Comparison of ENCODE assay signal across 14 cellular contexts in the genomic region with DNA sequence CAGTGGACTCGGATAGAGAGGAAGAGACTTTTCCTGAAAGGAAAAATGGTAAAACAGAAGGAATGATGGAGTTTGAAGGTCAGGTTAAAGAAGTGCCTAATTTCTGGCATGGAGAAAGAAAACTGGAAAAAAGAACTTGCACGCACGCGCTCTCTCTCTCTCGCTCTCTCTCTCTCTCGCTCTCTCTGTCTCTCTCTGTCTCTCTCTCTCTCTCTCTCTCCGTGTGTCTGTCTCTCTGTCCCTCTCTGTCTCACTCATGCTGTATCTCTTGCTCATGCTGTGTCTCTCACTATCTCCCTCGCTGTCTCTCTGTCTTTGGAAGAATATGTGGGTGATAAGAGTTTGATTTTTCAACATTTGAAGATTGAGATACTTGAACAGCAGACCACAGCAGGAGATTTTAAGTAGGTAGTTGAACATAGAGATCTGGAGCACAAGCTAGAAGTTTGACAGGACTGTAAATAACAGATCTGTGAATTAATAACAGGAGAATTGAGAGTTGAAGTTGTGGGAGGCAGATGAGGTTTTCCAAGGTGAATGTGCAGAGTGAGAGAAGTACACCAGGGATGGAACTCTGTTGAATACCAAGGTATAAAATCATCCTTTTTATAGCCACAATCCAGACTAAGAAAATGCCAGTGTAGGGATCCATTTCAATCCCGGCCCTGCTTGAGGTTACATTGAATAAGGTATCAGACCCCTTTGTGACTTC. TPM values are rescaled to one million over a fixed set of nuclear protein-coding genes. Genes with fewer than 3 reads are reported as not detected.
A peak's percentile ranks its signal among the peaks of the same experiment; 100 is the strongest.
DNase-seq lines count a peak whose midpoint lies in the region; ATAC-seq and TF ChIP-seq lines count a peak whose summit lies in the region.
"Had no signal": no experiment of that assay in that cellular context is flagged by ENCODE, and none has a peak within 500 bp of the region (broad histone marks: within the 10 kb centered on the region; RNA-seq: fewer than 3 reads in every experiment).

No MANE protein-coding gene starts in this region.

- H4K20me1 ChIP-seq in mammary epithelial cell (ENCODE audit: insufficient read depth, low read length) = no peaks in the 10 kb centered on the region

- CTCF ChIA-PET in HEK293 (lab: Yijun Ruan, JAX) = interaction anchor here (1.4 kb wide), 1 partner anchor 157 kb away, joined by 4 read pairs; no protein-coding TSS in a partner anchor
- CTCF ChIA-PET in mammary epithelial cell (lab: Charles Lee; ENCODE audit: low non-redundant PET) = no interaction called here

- H3K9me3 ChIP-seq in HEK293 (ENCODE audit: control insufficient read depth, insufficient read depth, low read depth, low read length) = no peaks in the 10 kb centered on the region
- H3K9me3 ChIP-seq in mammary epithelial cell (replicated peaks; ENCODE audit: insufficient read depth, low read length) = no peaks in the 10 kb centered on the region
- H3K9me3 ChIP-seq: tibial artery had no signal

- no peak overlapping the region for H3K4me2 ChIP-seq in mammary epithelial cell (ENCODE audit: insufficient read depth, low read depth, low read length)

- no peak overlapping the region for H2AFZ ChIP-seq in mammary epithelial cell (ENCODE audit: low read depth, low read length)

- H3K9ac ChIP-seq in mammary epithelial cell (ENCODE audit: insufficient read depth, low read length) = no peak overlapping the region

- peak overlapping the region; percentile 5 to 17 for H3K4me3 Mint-ChIP-seq in activated T-cell treated with anti-CD3 and anti-CD28 coated beads, Interleukin-2, amount 50 U/mL, for 72 hours
- no peak overlapping the region for H3K4me3 Mint-ChIP-seq in nephron progenitor cell
- H3K4me3 Mint-ChIP-seq: dendritic cell treated with granulocyte-macrophage colony-stimulating factor and Interleukin-4, amounts not matched to agents 40 ng/mL and 50 ng/mL, for 4 days had no signal

- no peak for ATAC-seq in activated T-cell treated with anti-CD3 and anti-CD28 coated beads, Interleukin-2, amount 50 U/mL, for 72 hours (replicated peaks in 1 of 2)
- ATAC-seq in HG03432 (IDR thresholded peaks at IDR 0.05; ENCODE audit: unreplicated experiment) (no peak), HG02588 (IDR thresholded peaks at IDR 0.05; ENCODE audit: unreplicated experiment) (no peak), HG02885 (IDR thresholded peaks at IDR 0.05; ENCODE audit: poor library complexity, unreplicated experiment) (no peak)

- WGBS in mammary epithelial cell (ENCODE audit: low coverage, missing lambda C conversion rate) = 96% methylated on average over 8 of the region's 9 CpGs

- DNase-seq in activated T-cell treated with anti-CD3 and anti-CD28 coated beads, Interleukin-2, amount 50 U/mL, for 72 hours = no peak
- DNase-seq in activated T-cell treated with anti-CD3 and anti-CD28 coated beads for 4 hours = no peak
- DNase-seq in mammary epithelial cell = peak; percentile 23
- no peak for DNase-seq in nephron progenitor cell
- DNase-seq: activated CD8-positive, alpha-beta memory T cell treated with anti-CD3 and anti-CD28 coated beads for 24 hours; KBM-7; NCI-H187; posterior cingulate gyrus; tibial artery had no signal

- in situ Hi-C loops in mammary epithelial cell (cut with MboI; ENCODE audit: low sequenced_read_pairs in 2 of 2) = no loop called here

- H3K4me1 Mint-ChIP-seq in activated T-cell treated with anti-CD3 and anti-CD28 coated beads, Interleukin-2, amount 50 U/mL, for 72 hours (ENCODE audit: low read depth) = peaks cover 78% of the 10 kb centered on the region
- H3K4me1 Mint-ChIP-seq in nephron progenitor cell = peaks cover 6% of the 10 kb centered on the region

- intact Hi-C loops in mammary epithelial cell (cut with micrococcal nuclease) = no loop called here

- H3K79me2 ChIP-seq in mammary epithelial cell (ENCODE audit: insufficient read depth, low read length) = peaks cover 31% of the 10 kb centered on the region

- H3K9me3 Mint-ChIP-seq in activated T-cell treated with anti-CD3 and anti-CD28 coated beads, Interleukin-2, amount 50 U/mL, for 72 hours = no peaks in the 10 kb centered on the region
- H3K9me3 Mint-ChIP-seq in nephron progenitor cell = peaks cover 18% of the 10 kb centered on the region
- H3K9me3 Mint-ChIP-seq: dendritic cell treated with granulocyte-macrophage colony-stimulating factor and Interleukin-4, amounts not matched to agents 40 ng/mL and 50 ng/mL, for 4 days had no signal

- TF ChIP-seq CTCF in HEK293 (tag by site-specific recombination; IDR thresholded peaks at IDR 0.05) (no peak), mammary epithelial cell (conservative IDR thresholded peaks at IDR 0.05 in 1 of 2, IDR thresholded peaks at IDR 0.05 in 1 of 2; ENCODE audit: extremely low read depth in 1 of 2, insufficient read depth in 1 of 2, low read depth in 1 of 2, low read length in 2 of 2) (no peak), nephron progenitor cell (IDR thresholded peaks at IDR 0.05) (no peak)

- H3K4me3 ChIP-seq in HEK293 (ENCODE audit: low read depth, low read length) (no peak overlapping the region), mammary epithelial cell (replicated peaks in 1 of 3; ENCODE audit: insufficient read depth in 1 of 3, low read depth in 2 of 3, low read length in 3 of 3) (no peak overlapping the region)
- H3K4me3 ChIP-seq: tibial artery had no signal

- peaks cover 6% of the 10 kb centered on the region for H3K4me1 ChIP-seq in HEK293 (ENCODE audit: control insufficient read depth, insufficient read depth, low read length)
- no peaks in the 10 kb centered on the region for H3K4me1 ChIP-seq in mammary epithelial cell (ENCODE audit: insufficient read depth, low read length)

- POLR2A ChIA-PET in HEK293 (lab: Yijun Ruan, JAX) = interaction anchor here (0.8 kb wide), 1 partner anchor 33 kb away, joined by 3 read pairs; a partner anchor contains a TSS

- BruUV-seq in mammary epithelial cell (replicated peaks; lab: Mats Ljungman, UMichigan) = no TSS peak

- dilution Hi-C loops in mammary epithelial cell (cut with HindIII; ENCODE audit: low sequenced_read_pairs) = no loop called here

- H3K27me3 Mint-ChIP-seq in activated T-cell treated with anti-CD3 and anti-CD28 coated beads, Interleukin-2, amount 50 U/mL, for 72 hours (ENCODE audit: low read depth) = no peaks in the 10 kb centered on the region
- H3K27me3 Mint-ChIP-seq in nephron progenitor cell (ENCODE audit: low read depth, poor library complexity) = no peaks in the 10 kb centered on the region
- H3K27me3 Mint-ChIP-seq: dendritic cell treated with granulocyte-macrophage colony-stimulating factor and Interleukin-4, amounts not matched to agents 40 ng/mL and 50 ng/mL, for 4 days had no signal

- H3K27ac ChIP-seq in HEK293 (ENCODE audit: extremely low read depth, low read depth, low read length) (no peak overlapping the region), mammary epithelial cell (ENCODE audit: insufficient read depth, low read depth, low read length) (no peak overlapping the region)
- H3K27ac ChIP-seq: tibial artery had no signal

- H3K27me3 ChIP-seq in mammary epithelial cell (ENCODE audit: insufficient read depth, low read length) = no peaks in the 10 kb centered on the region
- H3K27me3 ChIP-seq: tibial artery had no signal

- H3K36me3 Mint-ChIP-seq in activated T-cell treated with anti-CD3 and anti-CD28 coated beads, Interleukin-2, amount 50 U/mL, for 72 hours (ENCODE audit: insufficient read depth in 2 of 2) = peaks cover 3 to 6% of the 10 kb centered on the region in 2 donors
- H3K36me3 Mint-ChIP-seq in nephron progenitor cell (ENCODE audit: low read depth) = peaks cover 22% of the 10 kb centered on the region

- peak overlapping the region; percentile 76 for H3K27ac Mint-ChIP-seq in activated T-cell treated with anti-CD3 and anti-CD28 coated beads, Interleukin-2, amount 50 U/mL, for 72 hours
- peak overlapping the region; percentile 14 for H3K27ac Mint-ChIP-seq in nephron progenitor cell
- H3K27ac Mint-ChIP-seq: dendritic cell treated with granulocyte-macrophage colony-stimulating factor and Interleukin-4, amounts not matched to agents 40 ng/mL and 50 ng/mL, for 4 days had no signal

- H3K36me3 ChIP-seq in HEK293 (ENCODE audit: control insufficient read depth in 2 of 2, insufficient read depth in 1 of 2, low read length in 2 of 2) (no peaks in the 10 kb centered on the region), mammary epithelial cell (ENCODE audit: insufficient read depth, low read length) (no peaks in the 10 kb centered on the region)
- H3K36me3 ChIP-seq: tibial artery had no signal

TF ChIP-seq in HEK293, 187 proteins besides CTCF, POLR2A, EP300 and RAD21:
- TF ChIP-seq ZNF426 (tag by site-specific recombination; IDR thresholded peaks at IDR 0.05) (no peak), ZNF596 (tag by site-specific recombination; IDR thresholded peaks at IDR 0.05) (peak; percentile 99), IKZF3 (tag by site-specific recombination; IDR thresholded peaks at IDR 0.05) (peak; percentile 15; the same call in 1 of the 2 replicates)

RNA-seq across cellular contexts. Expression of a gene that starts 33.1 kb away (rescaled TPM):
- 100 to 1,000 TPM in 1 of 2 donors, 10 to 100 TPM in 1; 97.9 to 122 TPM for total RNA-seq in activated T-cell treated with anti-CD3 and anti-CD28 coated beads, Interleukin-2, amount 50 U/mL, for 72 hours
- total RNA-seq in mammary epithelial cell = 10 to 100 TPM; 24.8 to 67.5 TPM
- polyA plus RNA-seq in mammary epithelial cell = 102 TPM
- 15.7 TPM for polyA minus RNA-seq in mammary epithelial cell
